Comparison of ENCODE assay signal across 27 cellular contexts in genomic region chr3:46763178-46763577, GRCh38. TPM values are rescaled to one million over a fixed set of nuclear protein-coding genes. Genes with fewer than 3 reads are reported as not detected.
DNase-seq lines count a peak whose midpoint lies in the region; ATAC-seq, FAIRE-seq and TF ChIP-seq lines count a peak whose summit lies in the region.
"Had no signal": no experiment of that assay in that cellular context is flagged by ENCODE, and none has a peak within 500 bp of the region (broad histone marks: within the 10 kb centered on the region; RNA-seq: fewer than 3 reads in every experiment).

No MANE protein-coding gene starts in this region.

- FAIRE-seq in keratinocyte (lab: Jason Lieb, UNC), result no peak
- FAIRE-seq: GM12891, H54, HTR-8/SVneo, K562 had no signal

- H3K9ac ChIP-seq in mammary epithelial cell (ENCODE audit: insufficient read depth, low read length), result no peak overlapping the region
- H3K9ac ChIP-seq in keratinocyte (ENCODE audit: control insufficient read depth, extremely low read depth, insufficient read depth, low read length), result no peak overlapping the region

- POLR2A ChIA-PET in HEK293 (lab: Yijun Ruan, JAX), result no interaction called here

- no peaks in the 10 kb centered on the region for H3K27me3 ChIP-seq in mammary epithelial cell (ENCODE audit: insufficient read depth, low read length)
- H3K27me3 ChIP-seq in keratinocyte (ENCODE audit: control insufficient read depth, extremely low read depth, insufficient read depth, low read length), result no peaks in the 10 kb centered on the region
- H3K27me3 ChIP-seq: BE2C had no signal

- CTCF ChIA-PET in HEK293 (lab: Yijun Ruan, JAX) (interaction anchor here (1.1 kb wide), 1 partner anchor 83 kb away, joined by 3 read pairs; no protein-coding TSS in a partner anchor), mammary epithelial cell (lab: Charles Lee; ENCODE audit: low non-redundant PET) (no interaction called here)

- no peaks in the 10 kb centered on the region for H3K9me1 ChIP-seq in keratinocyte (ENCODE audit: control insufficient read depth, extremely low read depth, insufficient read depth, low read length)

- intact Hi-C loops in mammary epithelial cell (cut with micrococcal nuclease), result no loop called here

- no peaks in the 10 kb centered on the region for H4K20me1 ChIP-seq in mammary epithelial cell (ENCODE audit: insufficient read depth, low read length)
- H4K20me1 ChIP-seq in keratinocyte (ENCODE audit: control insufficient read depth, extremely low read depth, insufficient read depth, low read length), result no peaks in the 10 kb centered on the region

- no peaks in the 10 kb centered on the region for H3K79me2 ChIP-seq in mammary epithelial cell (ENCODE audit: insufficient read depth, low read length)
- H3K79me2 ChIP-seq in keratinocyte (ENCODE audit: control insufficient read depth, insufficient read depth, low read length), result no peaks in the 10 kb centered on the region

- BruUV-seq in mammary epithelial cell (replicated peaks; lab: Mats Ljungman, UMichigan), result no TSS peak

- DNase-seq in NCI-H748 (lab: John Stamatoyannopoulos, UW; ENCODE audit: unreplicated experiment) (peak; percentile 0), NCI-H748 treated with DMSO at 0.1 percent for 48 hours (lab: John Stamatoyannopoulos, UW) (no peak), mammary epithelial cell (peak; percentile 38), keratinocyte (ENCODE audit: low read depth, low spot score) (no peak), HPDE6-E6E7 (ENCODE audit: extremely low spot score) (no peak)
- no peak for DNase-seq in effector CD4-positive, alpha-beta T cell
- DNase-seq: BE2C; C1 segment of cervical spinal cord; CD4-positive, CD25-positive, alpha-beta regulatory T cell; CD8-positive, alpha-beta memory T cell; COR-L47; DMS 273 treated with DMSO at 0.1 percent for 48 hours; DND-41; EL; HCEC 1CT; HFFc6; IMR-90 had no signal

- H3K4me2 ChIP-seq in mammary epithelial cell (ENCODE audit: insufficient read depth, low read depth, low read length), result peak overlapping the region; percentile 17
- peak overlapping the region; percentile 38 for H3K4me2 ChIP-seq in keratinocyte (ENCODE audit: control insufficient read depth, extremely low read depth, insufficient read depth, low read depth, low read length)
- H3K4me2 ChIP-seq: GM23338 had no signal

- TF ChIP-seq CTCF in HEK293 (tag by site-specific recombination; IDR thresholded peaks at IDR 0.05) (no peak), mammary epithelial cell (conservative IDR thresholded peaks at IDR 0.05 in 1 of 2, IDR thresholded peaks at IDR 0.05 in 1 of 2; ENCODE audit: extremely low read depth in 1 of 2, insufficient read depth in 1 of 2, low read depth in 1 of 2, low read length in 2 of 2) (no peak), keratinocyte (optimal IDR thresholded peaks at IDR 0.05 in 1 of 3, IDR thresholded peaks at IDR 0.05 in 1 of 3, conservative IDR thresholded peaks at IDR 0.05 in 1 of 3; ENCODE audit: extremely low read depth in 1 of 3, insufficient read depth in 2 of 3, low read length in 3 of 3) (no peak)

- in situ Hi-C loops in mammary epithelial cell (cut with MboI; ENCODE audit: low sequenced_read_pairs in 2 of 2), result no loop called here

- dilution Hi-C loops in mammary epithelial cell (cut with HindIII; ENCODE audit: low sequenced_read_pairs), result loop anchor here (25.0 kb wide), 1 partner anchor 126 kb away; no protein-coding TSS in a partner anchor
- dilution Hi-C loops in keratinocyte (cut with MboI; ENCODE audit: extremely low pct_ligation_motif_present, low sequenced_read_pairs), result no loop called here

- H3K27ac ChIP-seq in HEK293 (ENCODE audit: extremely low read depth, low read depth, low read length) (no peak overlapping the region), mammary epithelial cell (ENCODE audit: insufficient read depth, low read depth, low read length) (peak overlapping the region; percentile 0), keratinocyte (ENCODE audit: control insufficient read depth, insufficient read depth, low read length) (no peak overlapping the region)
- H3K27ac ChIP-seq: HL-60 had no signal

- H3K4me3 ChIP-seq in HEK293 (ENCODE audit: low read depth, low read length) (no peak overlapping the region), mammary epithelial cell (replicated peaks in 1 of 3; ENCODE audit: insufficient read depth in 1 of 3, low read depth in 2 of 3, low read length in 3 of 3) (no peak overlapping the region), keratinocyte (ENCODE audit: control insufficient read depth in 2 of 3, extremely low read depth in 1 of 3, insufficient read depth in 2 of 3, low read depth in 1 of 3, low read length in 3 of 3) (no peak overlapping the region)
- H3K4me3 ChIP-seq: GM23338, K562 had no signal

- H2AFZ ChIP-seq in mammary epithelial cell (ENCODE audit: low read depth, low read length), result peak overlapping the region; percentile 84
- H2AFZ ChIP-seq in keratinocyte (ENCODE audit: control insufficient read depth, low read length), result no peak overlapping the region
- H2AFZ ChIP-seq: GM23338 had no signal

- ATAC-seq in GM21737 (IDR thresholded peaks at IDR 0.05; ENCODE audit: unreplicated experiment), result no peak
- ATAC-seq: GM23338, K562 had no signal

- no peaks in the 10 kb centered on the region for H3K9me3 ChIP-seq in HEK293 (ENCODE audit: control insufficient read depth, insufficient read depth, low read depth, low read length)
- peaks cover 3% of the 10 kb centered on the region for H3K9me3 ChIP-seq in mammary epithelial cell (replicated peaks; ENCODE audit: insufficient read depth, low read length)
- H3K9me3 ChIP-seq in keratinocyte (ENCODE audit: control insufficient read depth, low read depth, low read length), result no peaks in the 10 kb centered on the region
- H3K9me3 ChIP-seq: BE2C had no signal

- no peaks in the 10 kb centered on the region for H3K36me3 ChIP-seq in HEK293 (ENCODE audit: control insufficient read depth in 2 of 2, insufficient read depth in 1 of 2, low read length in 2 of 2)
- no peaks in the 10 kb centered on the region for H3K36me3 ChIP-seq in mammary epithelial cell (ENCODE audit: insufficient read depth, low read length)
- no peaks in the 10 kb centered on the region for H3K36me3 ChIP-seq in keratinocyte (ENCODE audit: control insufficient read depth in 2 of 2, extremely low read depth in 1 of 2, insufficient read depth in 2 of 2, low read length in 2 of 2)
- H3K36me3 ChIP-seq: BE2C had no signal

- H3K4me1 ChIP-seq in HEK293 (ENCODE audit: control insufficient read depth, insufficient read depth, low read length) (no peaks in the 10 kb centered on the region), mammary epithelial cell (ENCODE audit: insufficient read depth, low read length) (peaks cover 6% of the 10 kb centered on the region), keratinocyte (ENCODE audit: control insufficient read depth, extremely low read depth, insufficient read depth, low read length) (peaks cover 4% of the 10 kb centered on the region)
- H3K4me1 ChIP-seq: BE2C had no signal

TF ChIP-seq in HEK293, 187 proteins besides CTCF, POLR2A, EP300 and RAD21:
- no peak for TF ChIP-seq ZNF2 (tag by site-specific recombination; IDR thresholded peaks at IDR 0.05)
- 0 out of 2 replicates have a peak, but pooled peaks have one; percentile 40 for TF ChIP-seq ZNF26 (tag by site-specific recombination; IDR thresholded peaks at IDR 0.05)
- 0 out of 2 replicates have a peak, but pooled peaks have one; percentile 40 for TF ChIP-seq TRIM28 (IDR thresholded peaks at IDR 0.05; ENCODE audit: borderline replicate concordance, low read length)

RNA-seq across cellular contexts. Expression of gene PRSS50, which starts 45.5 kb away (rescaled TPM):
- under 1 TPM in 1 of 2 donors, not detected in 1; under 0.01 TPM for total RNA-seq in mammary epithelial cell
- not detected for polyA plus RNA-seq in mammary epithelial cell
- not detected for polyA minus RNA-seq in mammary epithelial cell
- polyA plus RNA-seq in keratinocyte, result not detected in 3 replicates
- not detected for polyA plus RNA-seq in keratinocyte (2011; ENCODE audit: low read depth)
- polyA plus RNA-seq in keratinocyte (2011; cell fraction: cytosol; rRNA removed), result not detected in 2 replicates
- polyA plus RNA-seq in keratinocyte (2011; cell fraction: nucleus; rRNA removed), result not detected in 2 replicates
- polyA plus RNA-seq in keratinocyte (2012; ENCODE audit: low replicate concordance), result not detected in 2 replicates
- not detected in 3 replicates for polyA minus RNA-seq in keratinocyte
- polyA minus RNA-seq in keratinocyte (2011; cell fraction: cytosol; rRNA and poly(A)+ RNA removed), result not detected
- polyA minus RNA-seq in keratinocyte (2011; cell fraction: nucleus; rRNA and poly(A)+ RNA removed), result not detected in 2 replicates
- total RNA-seq: A172; CD4-positive, CD25-positive, alpha-beta regulatory T cell; CD8-positive, alpha-beta memory T cell; G401; HFFc6; IMR-90; K562 had no signal
- polyA plus RNA-seq: CD4-positive, CD25-positive, alpha-beta regulatory T cell; IMR-90 had no signal

Comparison
In these comparisons a context has a peak if more than half of its experiments do, and no peak if none do; other contexts are left out.
1. DNase-seq: peak in NCI-H748 (single experiment) and mammary epithelial cell (single experiment); none in NCI-H748 treated with DMSO at 0.1 percent for 48 hours (single experiment), keratinocyte (single experiment), effector CD4-positive, alpha-beta T cell (single experiment) and HPDE6-E6E7 (single experiment).